8 cellular contexts compared by ENCODE assay signal in the genomic region with DNA sequence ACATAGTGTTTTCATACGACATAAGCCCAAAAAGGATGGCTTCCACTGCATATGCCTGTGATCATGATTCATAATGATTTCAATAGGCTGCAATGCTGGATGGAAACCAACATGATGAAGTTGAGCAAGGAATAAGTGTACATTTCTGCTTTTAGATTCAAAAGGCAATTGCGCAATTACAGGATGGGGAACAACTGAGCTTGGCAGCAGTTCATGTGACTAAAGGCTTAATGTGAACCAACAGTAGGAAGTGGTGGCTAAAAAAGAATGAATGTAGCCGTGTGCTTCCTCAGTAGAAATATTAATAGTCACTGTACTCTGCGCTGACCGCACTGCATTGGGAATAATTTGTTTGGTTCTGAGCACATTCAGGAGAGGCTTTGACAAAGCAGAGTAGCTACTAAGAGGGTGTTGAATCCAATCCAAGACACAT. TPM values are rescaled to one million over a fixed set of nuclear protein-coding genes. Genes with fewer than 3 reads are reported as not detected.
A peak's percentile ranks its signal among the peaks of the same experiment; 100 is the strongest.
DNase-seq lines count a peak whose midpoint lies in the region; FAIRE-seq and TF ChIP-seq lines count a peak whose summit lies in the region.

No MANE protein-coding gene starts in this region.

- intact Hi-C loops in dorsolateral prefrontal cortex (cut with DNase I) = no loop called here

- no peak for TF ChIP-seq CTCF in dorsolateral prefrontal cortex (IDR thresholded peaks at IDR 0.05 in 54 of 56, conservative IDR thresholded peaks at IDR 0.05 in 2 of 56; ENCODE audit: low read depth in 1 of 56, partially characterized antibody in 56 of 56)

- peak overlapping the region in 56 of 59 donors; percentile 47 to 97 (median 92) for H3K27ac ChIP-seq in dorsolateral prefrontal cortex

- FAIRE-seq in GM19239 (lab: Jason Lieb, UNC) = no peak

- no peaks in the 10 kb centered on the region for H3K27me3 ChIP-seq in dorsolateral prefrontal cortex

- H3K4me3 ChIP-seq in dorsolateral prefrontal cortex = peak overlapping the region in 8 of 59 donors; percentile 3 to 28 (median 11)

- DNase-seq in AML-193 (lab: John Stamatoyannopoulos, UW) (peak; percentile 99), NCI-H226 (peak; percentile 98), dorsolateral prefrontal cortex (peak in 2 of 10 donors; percentile 19 to 63), myocyte (ENCODE audit: low read depth) (peak; percentile 90), GM19239 (ENCODE audit: insufficient read length, low spot score) (no peak), cerebellum (ENCODE audit: low spot score) (no peak)
- DNase-seq in stimulated activated naive CD4-positive, alpha-beta T cell (lab: John Stamatoyannopoulos, UW) = no peak
- no peak for DNase-seq in activated naive CD4-positive, alpha-beta T cell (lab: John Stamatoyannopoulos, UW)

RNA-seq across cellular contexts. Expression of a gene that starts 51.2 kb away (rescaled TPM):
- total RNA-seq in dorsolateral prefrontal cortex (1,000 to 10,000 TPM in 10 of 120 experiments, 100 to 1,000 TPM in 110; 324 to 1,867 (median 637) TPM), myocyte (11.9 and 25.3 TPM in 2 replicates), cerebellum (562 TPM)
- 3.1 TPM for polyA plus RNA-seq in myocyte (2012)

Comparison
In these comparisons a context has a peak if more than half of its experiments do, and no peak if none do; other contexts are left out.
1. DNase-seq: peak in AML-193 (2 of 2), NCI-H226 (single experiment) and myocyte (single experiment); none in stimulated activated naive CD4-positive, alpha-beta T cell (0 of 6), GM19239 (single experiment), activated naive CD4-positive, alpha-beta T cell (0 of 4) and cerebellum (single experiment).
2. RNA of a gene that starts 51.2 kb away (total RNA-seq): 324 to 1,867 TPM in dorsolateral prefrontal cortex and 562 TPM in cerebellum (single experiment); 11.9 to 25.3 TPM in myocyte; every median in the first group is over 10 times any median in the second.